Comparison of ENCODE assay signal across 1 cellular context in the genomic region with DNA sequence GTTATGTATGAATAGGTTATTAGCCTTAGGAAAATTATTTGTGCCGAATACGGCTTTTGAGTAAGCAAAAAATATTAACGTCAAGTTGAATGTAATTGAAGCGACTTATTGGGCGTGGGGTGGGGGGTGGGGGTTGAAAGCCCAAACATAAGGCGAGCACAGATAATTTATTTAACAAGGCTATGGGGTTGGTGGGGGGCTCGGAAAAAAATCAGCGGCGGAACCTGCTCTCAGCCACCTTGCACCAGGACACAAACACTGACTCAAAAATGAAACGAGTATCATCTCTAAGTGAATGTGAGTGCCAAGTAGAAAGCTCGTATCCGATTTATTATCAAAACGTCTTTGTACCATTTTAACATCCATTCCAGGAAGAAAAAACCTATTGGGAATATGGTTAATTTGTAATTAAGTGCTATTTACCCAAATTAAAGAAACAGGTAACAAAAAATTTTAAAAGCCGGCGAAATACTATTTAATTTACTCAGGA.
TF ChIP-seq lines count a peak whose summit lies in the region.

No MANE protein-coding gene starts in this region.

TF ChIP-seq in H1, 55 proteins besides CTCF, POLR2A, EP300 and RAD21:
- TF ChIP-seq, protein P1, sequence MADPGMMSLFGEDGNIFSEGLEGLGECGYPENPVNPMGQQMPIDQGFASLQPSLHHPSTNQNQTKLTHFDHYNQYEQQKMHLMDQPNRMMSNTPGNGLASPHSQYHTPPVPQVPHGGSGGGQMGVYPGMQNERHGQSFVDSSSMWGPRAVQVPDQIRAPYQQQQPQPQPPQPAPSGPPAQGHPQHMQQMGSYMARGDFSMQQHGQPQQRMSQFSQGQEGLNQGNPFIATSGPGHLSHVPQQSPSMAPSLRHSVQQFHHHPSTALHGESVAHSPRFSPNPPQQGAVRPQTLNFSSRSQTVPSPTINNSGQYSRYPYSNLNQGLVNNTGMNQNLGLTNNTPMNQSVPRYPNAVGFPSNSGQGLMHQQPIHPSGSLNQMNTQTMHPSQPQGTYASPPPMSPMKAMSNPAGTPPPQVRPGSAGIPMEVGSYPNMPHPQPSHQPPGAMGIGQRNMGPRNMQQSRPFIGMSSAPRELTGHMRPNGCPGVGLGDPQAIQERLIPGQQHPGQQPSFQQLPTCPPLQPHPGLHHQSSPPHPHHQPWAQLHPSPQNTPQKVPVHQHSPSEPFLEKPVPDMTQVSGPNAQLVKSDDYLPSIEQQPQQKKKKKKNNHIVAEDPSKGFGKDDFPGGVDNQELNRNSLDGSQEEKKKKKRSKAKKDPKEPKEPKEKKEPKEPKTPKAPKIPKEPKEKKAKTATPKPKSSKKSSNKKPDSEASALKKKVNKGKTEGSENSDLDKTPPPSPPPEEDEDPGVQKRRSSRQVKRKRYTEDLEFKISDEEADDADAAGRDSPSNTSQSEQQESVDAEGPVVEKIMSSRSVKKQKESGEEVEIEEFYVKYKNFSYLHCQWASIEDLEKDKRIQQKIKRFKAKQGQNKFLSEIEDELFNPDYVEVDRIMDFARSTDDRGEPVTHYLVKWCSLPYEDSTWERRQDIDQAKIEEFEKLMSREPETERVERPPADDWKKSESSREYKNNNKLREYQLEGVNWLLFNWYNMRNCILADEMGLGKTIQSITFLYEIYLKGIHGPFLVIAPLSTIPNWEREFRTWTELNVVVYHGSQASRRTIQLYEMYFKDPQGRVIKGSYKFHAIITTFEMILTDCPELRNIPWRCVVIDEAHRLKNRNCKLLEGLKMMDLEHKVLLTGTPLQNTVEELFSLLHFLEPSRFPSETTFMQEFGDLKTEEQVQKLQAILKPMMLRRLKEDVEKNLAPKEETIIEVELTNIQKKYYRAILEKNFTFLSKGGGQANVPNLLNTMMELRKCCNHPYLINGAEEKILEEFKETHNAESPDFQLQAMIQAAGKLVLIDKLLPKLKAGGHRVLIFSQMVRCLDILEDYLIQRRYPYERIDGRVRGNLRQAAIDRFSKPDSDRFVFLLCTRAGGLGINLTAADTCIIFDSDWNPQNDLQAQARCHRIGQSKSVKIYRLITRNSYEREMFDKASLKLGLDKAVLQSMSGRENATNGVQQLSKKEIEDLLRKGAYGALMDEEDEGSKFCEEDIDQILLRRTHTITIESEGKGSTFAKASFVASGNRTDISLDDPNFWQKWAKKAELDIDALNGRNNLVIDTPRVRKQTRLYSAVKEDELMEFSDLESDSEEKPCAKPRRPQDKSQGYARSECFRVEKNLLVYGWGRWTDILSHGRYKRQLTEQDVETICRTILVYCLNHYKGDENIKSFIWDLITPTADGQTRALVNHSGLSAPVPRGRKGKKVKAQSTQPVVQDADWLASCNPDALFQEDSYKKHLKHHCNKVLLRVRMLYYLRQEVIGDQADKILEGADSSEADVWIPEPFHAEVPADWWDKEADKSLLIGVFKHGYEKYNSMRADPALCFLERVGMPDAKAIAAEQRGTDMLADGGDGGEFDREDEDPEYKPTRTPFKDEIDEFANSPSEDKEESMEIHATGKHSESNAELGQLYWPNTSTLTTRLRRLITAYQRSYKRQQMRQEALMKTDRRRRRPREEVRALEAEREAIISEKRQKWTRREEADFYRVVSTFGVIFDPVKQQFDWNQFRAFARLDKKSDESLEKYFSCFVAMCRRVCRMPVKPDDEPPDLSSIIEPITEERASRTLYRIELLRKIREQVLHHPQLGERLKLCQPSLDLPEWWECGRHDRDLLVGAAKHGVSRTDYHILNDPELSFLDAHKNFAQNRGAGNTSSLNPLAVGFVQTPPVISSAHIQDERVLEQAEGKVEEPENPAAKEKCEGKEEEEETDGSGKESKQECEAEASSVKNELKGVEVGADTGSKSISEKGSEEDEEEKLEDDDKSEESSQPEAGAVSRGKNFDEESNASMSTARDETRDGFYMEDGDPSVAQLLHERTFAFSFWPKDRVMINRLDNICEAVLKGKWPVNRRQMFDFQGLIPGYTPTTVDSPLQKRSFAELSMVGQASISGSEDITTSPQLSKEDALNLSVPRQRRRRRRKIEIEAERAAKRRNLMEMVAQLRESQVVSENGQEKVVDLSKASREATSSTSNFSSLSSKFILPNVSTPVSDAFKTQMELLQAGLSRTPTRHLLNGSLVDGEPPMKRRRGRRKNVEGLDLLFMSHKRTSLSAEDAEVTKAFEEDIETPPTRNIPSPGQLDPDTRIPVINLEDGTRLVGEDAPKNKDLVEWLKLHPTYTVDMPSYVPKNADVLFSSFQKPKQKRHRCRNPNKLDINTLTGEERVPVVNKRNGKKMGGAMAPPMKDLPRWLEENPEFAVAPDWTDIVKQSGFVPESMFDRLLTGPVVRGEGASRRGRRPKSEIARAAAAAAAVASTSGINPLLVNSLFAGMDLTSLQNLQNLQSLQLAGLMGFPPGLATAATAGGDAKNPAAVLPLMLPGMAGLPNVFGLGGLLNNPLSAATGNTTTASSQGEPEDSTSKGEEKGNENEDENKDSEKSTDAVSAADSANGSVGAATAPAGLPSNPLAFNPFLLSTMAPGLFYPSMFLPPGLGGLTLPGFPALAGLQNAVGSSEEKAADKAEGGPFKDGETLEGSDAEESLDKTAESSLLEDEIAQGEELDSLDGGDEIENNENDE (IDR thresholded peaks at IDR 0.05; ENCODE audit: insufficient replicate concordance, low read length) = no peak
- no peak for TF ChIP-seq RBBP5 (IDR thresholded peaks at IDR 0.05; ENCODE audit: borderline replicate concordance, low read depth, low read length)
- TF ChIP-seq CEBPB (IDR thresholded peaks at IDR 0.05; ENCODE audit: low read depth, low read length) = no peak
- no peak for TF ChIP-seq JUND (IDR thresholded peaks at IDR 0.05; ENCODE audit: low read length)
- no peak for TF ChIP-seq CTBP2 (IDR thresholded peaks at IDR 0.05; ENCODE audit: borderline replicate concordance, insufficient read depth, insufficient read length, low read length)
- TF ChIP-seq PHF8 (conservative IDR thresholded peaks at IDR 0.05; ENCODE audit: low read depth, low read length) = no peak
- TF ChIP-seq CBX8 (IDR thresholded peaks at IDR 0.05; ENCODE audit: borderline replicate concordance, low read depth, low read length) = no peak
- no peak for TF ChIP-seq SUZ12 (IDR thresholded peaks at IDR 0.05; ENCODE audit: low read length)
- TF ChIP-seq SP4 (IDR thresholded peaks at IDR 0.05; ENCODE audit: low read length) = no peak
- no peak for TF ChIP-seq HDAC2 (IDR thresholded peaks at IDR 0.05; ENCODE audit: borderline replicate concordance in 1 of 2, low read depth in 2 of 2, low read length in 2 of 2)
- TF ChIP-seq SAP30 (IDR thresholded peaks at IDR 0.05; ENCODE audit: insufficient read depth, insufficient replicate concordance, low read length) = no peak
- TF ChIP-seq SIRT6 (IDR thresholded peaks at IDR 0.05; ENCODE audit: low read length) = no peak
- TF ChIP-seq YY1 (IDR thresholded peaks at IDR 0.05; ENCODE audit: low read depth, low read length) = no peak
- TF ChIP-seq TCF12 (IDR thresholded peaks at IDR 0.05; ENCODE audit: low read depth, low read length) = no peak
- no peak for TF ChIP-seq NANOG (IDR thresholded peaks at IDR 0.05; ENCODE audit: insufficient read depth, low read depth, low read length, poor library complexity, severe bottlenecking)
- TF ChIP-seq SRF (IDR thresholded peaks at IDR 0.05; ENCODE audit: low read depth, low read length) = no peak
- TF ChIP-seq HDAC6 (IDR thresholded peaks at IDR 0.05; ENCODE audit: low read depth, low read length) = no peak
- TF ChIP-seq RFX5 (IDR thresholded peaks at IDR 0.05; ENCODE audit: borderline replicate concordance, low read depth, low read length) = no peak
- no peak for TF ChIP-seq MAFK (IDR thresholded peaks at IDR 0.05; ENCODE audit: low read depth, low read length)
